ENCODE assay signal across 8 cellular contexts in genomic region chr2:217899231-217900009, GRCh38.
A peak's percentile ranks its signal among the peaks of the same experiment; 100 is the strongest.
DNase-seq lines count a peak whose midpoint lies in the region; ATAC-seq and TF ChIP-seq lines count a peak whose summit lies in the region.

No MANE protein-coding gene starts in this region.

- intact Hi-C loops in PC-3 (cut with micrococcal nuclease) = no loop called here

- peaks cover 57% of the 10 kb centered on the region for H3K27me3 ChIP-seq in PC-3 (ENCODE audit: low read length)

- H3K9me3 Mint-ChIP-seq in endothelial cell (ENCODE audit: unreplicated experiment) = no peaks in the 10 kb centered on the region

- H3K27ac ChIP-seq in PC-3 (ENCODE audit: low read length) = no peak overlapping the region

- DNase-seq in GM10248 (ENCODE audit: extremely low spot score) (peak; percentile 75), PC-3 (peak; percentile 68), endothelial cell (ENCODE audit: low spot score) (peak; percentile 71), myocyte (ENCODE audit: low read depth) (peak; percentile 76)
- DNase-seq in activated CD8-positive, alpha-beta memory T cell treated with anti-CD3 and anti-CD28 coated beads, Interleukin-2, amount 50 U/mL, for 48 hours = no peak
- DNase-seq in activated effector memory CD4-positive, alpha-beta T cell treated with Interleukin-2 at 50 U/mL for 16 hours = no peak

- POLR2A ChIA-PET in GM10248 (lab: Yijun Ruan, JAX) = no interaction called here
- POLR2A ChIA-PET in PC-3 (lab: Charles Lee; ENCODE audit: unreplicated experiment) = no interaction called here

- ATAC-seq in HG02884 (IDR thresholded peaks at IDR 0.05; ENCODE audit: unreplicated experiment) (peak; percentile 84), PC-3 (peak; percentile 71), GM19324 (IDR thresholded peaks at IDR 0.05; ENCODE audit: low FRiP score, unreplicated experiment) (no peak)

- no peaks in the 10 kb centered on the region for H3F3A ChIP-seq in PC-3 (ENCODE audit: low read length, unreplicated experiment)

- H2AFZ ChIP-seq in PC-3 (ENCODE audit: low read length) = no peak overlapping the region

- H3K9ac ChIP-seq in PC-3 (ENCODE audit: low read length) = no peak overlapping the region

- no peaks in the 10 kb centered on the region for H3K79me2 ChIP-seq in PC-3 (ENCODE audit: low read length)

- peak; percentile 31 for TF ChIP-seq CTCF in GM10248 (IDR thresholded peaks at IDR 0.05; ENCODE audit: control extremely low read depth, extremely low read depth, low read depth, missing control alignments)
- peak; percentile 75 for TF ChIP-seq CTCF in PC-3 (conservative IDR thresholded peaks at IDR 0.05; ENCODE audit: low read depth, low read length)
- peak; percentile 59 for TF ChIP-seq CTCF in endothelial cell (IDR thresholded peaks at IDR 0.05; ENCODE audit: unreplicated experiment)

- no peak overlapping the region for H3K4me3 ChIP-seq in PC-3 (ENCODE audit: low read length)

- H4K20me1 ChIP-seq in PC-3 (ENCODE audit: low read length) = no peaks in the 10 kb centered on the region

- H3K36me3 ChIP-seq in PC-3 (ENCODE audit: low read depth, low read length) = no peaks in the 10 kb centered on the region

- CTCF ChIA-PET in GM10248 (lab: Yijun Ruan, JAX) (interaction anchor here (0.9 to 2.6 kb wide), 9 partner anchors 9 to 114 kb away, joined by 3 to 14 read pairs (median 3); no protein-coding TSS in a partner anchor), PC-3 (lab: Charles Lee) (no interaction called here)

- no peaks in the 10 kb centered on the region for H3K4me1 ChIP-seq in PC-3 (ENCODE audit: insufficient read depth, low read length)

- no peaks in the 10 kb centered on the region for H3K9me2 ChIP-seq in PC-3 (replicated peaks; ENCODE audit: low read length)

- H3K36me3 Mint-ChIP-seq in endothelial cell (ENCODE audit: low read depth, unreplicated experiment) = peaks cover 4% of the 10 kb centered on the region

- H3K27ac Mint-ChIP-seq in endothelial cell (ENCODE audit: unreplicated experiment) = no peak overlapping the region

- H3K27me3 Mint-ChIP-seq in endothelial cell (ENCODE audit: unreplicated experiment) = peaks cover 12% of the 10 kb centered on the region

- H3K4me2 ChIP-seq in PC-3 (ENCODE audit: low read length) = no peak overlapping the region

- no peak overlapping the region for H3K4me3 Mint-ChIP-seq in endothelial cell (ENCODE audit: unreplicated experiment)

- H3K9me3 ChIP-seq in PC-3 (ENCODE audit: low read length) = no peaks in the 10 kb centered on the region

- H3K4me1 Mint-ChIP-seq in endothelial cell (ENCODE audit: unreplicated experiment) = peaks cover 16% of the 10 kb centered on the region

- BruUV-seq in PC-3 (replicated peaks; lab: Mats Ljungman, UMichigan) = no TSS peak

Comparison
In these comparisons a context has a peak if more than half of its experiments do, and no peak if none do; other contexts are left out.
1. DNase-seq: peak in GM10248 (single experiment), PC-3 (single experiment), endothelial cell (single experiment) and myocyte (single experiment); none in activated CD8-positive, alpha-beta memory T cell treated with anti-CD3 and anti-CD28 coated beads, Interleukin-2, amount 50 U/mL, for 48 hours (single experiment) and activated effector memory CD4-positive, alpha-beta T cell treated with Interleukin-2 at 50 U/mL for 16 hours (single experiment).
2. Peak in every context shown above with its lines, with median percentiles within 50 percentile points of each other: CTCF ChIP-seq.